Comparison of ENCODE assay signal across 8 cellular contexts in the genomic region with DNA sequence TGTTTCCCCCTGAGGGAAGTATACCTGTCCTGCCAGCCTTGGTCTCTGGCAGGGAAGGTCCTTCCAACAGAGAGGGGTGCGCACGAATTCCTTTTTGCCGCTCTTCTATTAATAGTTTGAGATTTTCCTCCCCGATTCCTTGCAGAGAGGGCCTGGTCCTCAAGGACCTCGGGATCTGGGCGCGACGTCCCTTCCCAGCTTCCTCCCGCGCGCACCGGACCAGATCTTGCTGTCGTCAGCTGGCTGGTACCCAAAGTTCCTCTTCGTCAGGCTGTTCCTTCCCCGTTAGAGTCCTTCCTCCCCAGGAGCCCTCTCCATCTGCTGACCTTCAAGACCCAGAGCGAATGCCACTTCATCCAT. TPM values are rescaled to one million over a fixed set of nuclear protein-coding genes. Genes with fewer than 3 reads are reported as not detected.
DNase-seq lines count a peak whose midpoint lies in the region; ATAC-seq and TF ChIP-seq lines count a peak whose summit lies in the region.

No MANE protein-coding gene starts in this region.

- H3K27me3 Mint-ChIP-seq in T-helper 2 cell treated with Interferon-gamma antibody and Interleukin-4, amounts not matched to agents 5 μg/mL and 100 μg/mL, for 36 hours (ENCODE audit: low read depth): no peaks in the 10 kb centered on the region

- no CpG with 5 or more reads among the region's 16 CpGs for WGBS in mesendoderm (ENCODE audit: extremely low coverage, insufficient coverage, low lambda C conversion rate)
- 0% methylated on average over 16 of the region's 16 CpGs for WGBS in thymus

- no peak overlapping the region for H4K5ac ChIP-seq in mesendoderm (ENCODE audit: low read length)

- H3K4me2 ChIP-seq in DOHH2 (ENCODE audit: low read length) (peak overlapping the region; percentile 95), mesendoderm (ENCODE audit: low read length) (peak overlapping the region; percentile 61)

- H3K9me2 ChIP-seq in DOHH2 (replicated peaks; ENCODE audit: control insufficient read depth, low read length): no peaks in the 10 kb centered on the region

- peak; percentile 6 for DNase-seq in T-helper 2 cell treated with Interferon-gamma antibody and Interleukin-4, amounts not matched to agents 5 μg/mL and 100 μg/mL, for 36 hours (ENCODE audit: low spot score)
- DNase-seq in epithelial cell of prostate (ENCODE audit: low read depth, low spot score): no peak
- DNase-seq in mesendoderm: peak; percentile 64
- no peak for DNase-seq in NCI-H2081 (lab: John Stamatoyannopoulos, UW)

- H3K9me3 ChIP-seq in DOHH2 (ENCODE audit: control insufficient read depth, insufficient read depth, low read length): no peaks in the 10 kb centered on the region
- no peaks in the 10 kb centered on the region for H3K9me3 ChIP-seq in thymus (ENCODE audit: control insufficient read depth)

- H2BK15ac ChIP-seq in mesendoderm (replicated peaks; ENCODE audit: low read depth): no peak overlapping the region

- H2BK120ac ChIP-seq in mesendoderm (ENCODE audit: low read depth, low read length): no peak overlapping the region

- peaks cover 10% of the 10 kb centered on the region for H3K79me1 ChIP-seq in mesendoderm (ENCODE audit: low read length)

- H3K36me3 ChIP-seq in DOHH2 (ENCODE audit: control insufficient read depth, low read length) (peaks cover 15% of the 10 kb centered on the region; the same call in 1 of the 2 replicates), mesendoderm (ENCODE audit: control insufficient read depth, insufficient read depth, low read length) (no peaks in the 10 kb centered on the region), thymus (ENCODE audit: control insufficient read depth, insufficient read depth) (no peaks in the 10 kb centered on the region)

- peak overlapping the region; percentile 73 for H3K9ac ChIP-seq in mesendoderm (ENCODE audit: low read length)

- peaks cover 32% of the 10 kb centered on the region for H3K4me1 Mint-ChIP-seq in T-helper 2 cell treated with Interferon-gamma antibody and Interleukin-4, amounts not matched to agents 5 μg/mL and 100 μg/mL, for 36 hours (ENCODE audit: low read depth)

- no peaks in the 10 kb centered on the region for H3K36me3 Mint-ChIP-seq in T-helper 2 cell treated with Interferon-gamma antibody and Interleukin-4, amounts not matched to agents 5 μg/mL and 100 μg/mL, for 36 hours (ENCODE audit: low read depth)

- no peaks in the 10 kb centered on the region for H4K20me1 ChIP-seq in DOHH2 (ENCODE audit: control insufficient read depth, insufficient read depth, low read depth, low read length)

- H3K4ac ChIP-seq in mesendoderm (ENCODE audit: low read depth, low read length): no peak overlapping the region

- H2AK5ac ChIP-seq in mesendoderm (ENCODE audit: low read length): no peak overlapping the region

- H3K23ac ChIP-seq in mesendoderm (ENCODE audit: low read length): no peak overlapping the region

- H3K4me3 ChIP-seq in DOHH2 (ENCODE audit: low read length): peak overlapping the region; percentile 98
- H3K4me3 ChIP-seq in mesendoderm (ENCODE audit: low read length): peak overlapping the region; percentile 80
- peak overlapping the region; percentile 97 for H3K4me3 ChIP-seq in thymus (ENCODE audit: low read length)

- H3K27me3 ChIP-seq in DOHH2 (ENCODE audit: control insufficient read depth, low read length) (no peaks in the 10 kb centered on the region), mesendoderm (ENCODE audit: insufficient read depth, low read length, poor library complexity) (no peaks in the 10 kb centered on the region), thymus (ENCODE audit: control insufficient read depth, insufficient read depth) (no peaks in the 10 kb centered on the region)

- H2BK5ac ChIP-seq in mesendoderm (ENCODE audit: low read length): no peak overlapping the region

- no peaks in the 10 kb centered on the region for H3K9me3 Mint-ChIP-seq in T-helper 2 cell treated with Interferon-gamma antibody and Interleukin-4, amounts not matched to agents 5 μg/mL and 100 μg/mL, for 36 hours

- H3K79me2 ChIP-seq in DOHH2 (ENCODE audit: control insufficient read depth, low read length) (peaks cover 64% of the 10 kb centered on the region), mesendoderm (ENCODE audit: control insufficient read depth, insufficient read depth, low read length) (peaks cover 14% of the 10 kb centered on the region)

- peak overlapping the region; percentile 22 for H3K18ac ChIP-seq in mesendoderm (ENCODE audit: low read length)

- H3K4me1 ChIP-seq in DOHH2 (ENCODE audit: control insufficient read depth, low read length) (peaks cover 29% of the 10 kb centered on the region), mesendoderm (ENCODE audit: control insufficient read depth, low read depth, low read length) (peaks cover 4% of the 10 kb centered on the region), thymus (ENCODE audit: control insufficient read depth, insufficient read depth, low read length) (peaks cover 15% of the 10 kb centered on the region)

- H3K4me3 Mint-ChIP-seq in T-helper 2 cell treated with Interferon-gamma antibody and Interleukin-4, amounts not matched to agents 5 μg/mL and 100 μg/mL, for 36 hours: peak overlapping the region; percentile 99

- H3F3A ChIP-seq in DOHH2 (ENCODE audit: control insufficient read depth, insufficient read depth): peaks cover 6% of the 10 kb centered on the region; the same call in 1 of the 2 replicates

- peak overlapping the region; percentile 87 for H3K56ac ChIP-seq in mesendoderm (ENCODE audit: low read length)

- TF ChIP-seq CTCF in DOHH2 (IDR thresholded peaks at IDR 0.05; ENCODE audit: low read depth, low read length, poor library complexity, severe bottlenecking): no peak

- ATAC-seq in HG02852 (IDR thresholded peaks at IDR 0.05; ENCODE audit: unreplicated experiment): peak; percentile 4
- ATAC-seq in GM18868 (IDR thresholded peaks at IDR 0.05; ENCODE audit: unreplicated experiment): no peak

- peak overlapping the region; percentile 93 for H3K27ac Mint-ChIP-seq in T-helper 2 cell treated with Interferon-gamma antibody and Interleukin-4, amounts not matched to agents 5 μg/mL and 100 μg/mL, for 36 hours

- H3K27ac ChIP-seq in DOHH2 (ENCODE audit: low read depth, low read length) (peak overlapping the region; percentile 39), epithelial cell of prostate (peak overlapping the region; percentile 87), mesendoderm (ENCODE audit: low read depth, low read length) (peak overlapping the region; percentile 43), thymus (ENCODE audit: low read depth) (peak overlapping the region; percentile 85)

- no peak overlapping the region for H4K8ac ChIP-seq in mesendoderm (ENCODE audit: low read depth, low read length)

RNA-seq across cellular contexts. Expression of a gene that starts 0.7 kb away (rescaled TPM):
- polyA plus RNA-seq in mesendoderm (2013, experiment 1 of 2): 39.0 TPM
- polyA plus RNA-seq in mesendoderm (2013, experiment 2 of 2): 41.3 TPM
- 16.1 TPM for polyA plus RNA-seq in thymus

Comparison
In these comparisons a context has a peak if more than half of its experiments do, and no peak if none do; other contexts are left out.
1. DNase-seq: peak in T-helper 2 cell treated with Interferon-gamma antibody and Interleukin-4, amounts not matched to agents 5 μg/mL and 100 μg/mL, for 36 hours (single experiment) and mesendoderm (single experiment); none in epithelial cell of prostate (single experiment) and NCI-H2081 (0 of 2).
2. Peak in every context shown above with its lines, with median percentiles within 50 percentile points of each other: H3K27ac ChIP-seq and H3K4me3 ChIP-seq.